8 cellular contexts compared by ENCODE assay signal in genomic region chr17:31580331-31581021, GRCh38.
DNase-seq lines count a peak whose midpoint lies in the region; ATAC-seq, FAIRE-seq and TF ChIP-seq lines count a peak whose summit lies in the region.

No MANE protein-coding gene starts in this region.

- H3K9me3 ChIP-seq in GM12878 (replicated peaks; ENCODE audit: control insufficient read depth, insufficient read depth, low read length) = no peaks in the 10 kb centered on the region
- no peaks in the 10 kb centered on the region for H3K9me3 ChIP-seq in right lobe of liver
- H3K9me3 ChIP-seq in thyroid gland = no peaks in the 10 kb centered on the region
- no peaks in the 10 kb centered on the region for H3K9me3 ChIP-seq in CD8-positive, alpha-beta memory T cell (ENCODE audit: low read length)

- no TSS peak for BruUV-seq in GM12878 (replicated peaks; lab: Mats Ljungman, UMichigan)

- no peaks in the 10 kb centered on the region; a peak in 1 of 4 replicates for H3K27me3 ChIP-seq in GM12878 (replicated peaks in 1 of 2; ENCODE audit: control insufficient read depth in 2 of 2, insufficient read depth in 2 of 2, low read length in 1 of 2)
- H3K27me3 ChIP-seq in right lobe of liver = no peaks in the 10 kb centered on the region
- H3K27me3 ChIP-seq in thyroid gland = no peaks in the 10 kb centered on the region
- no peaks in the 10 kb centered on the region for H3K27me3 ChIP-seq in CD8-positive, alpha-beta memory T cell (ENCODE audit: insufficient read depth, low read length, poor library complexity, severe bottlenecking)

- POLR2A ChIA-PET in activated CD4-positive, alpha-beta T cell treated with anti-CD3 and anti-CD28 coated beads for 36 hours (lab: Charles Lee) = interaction anchor here (0.6 kb wide), 1 partner anchor 260 kb away, joined by 3 read pairs; no protein-coding TSS in a partner anchor
- POLR2A ChIA-PET in GM12878 (lab: Charles Lee) = interaction anchor here (0.6 to 1.2 kb wide), 5 partner anchors 9 to 781 kb away, joined by 3 to 7 read pairs (median 4); no protein-coding TSS in a partner anchor
- POLR2A ChIA-PET in CD8-positive, alpha-beta memory T cell (lab: Charles Lee) = no interaction called here

- no peaks in the 10 kb centered on the region for H3K4me1 Mint-ChIP-seq in activated CD4-positive, alpha-beta T cell treated with anti-CD3 and anti-CD28 coated beads for 36 hours
- H3K4me1 Mint-ChIP-seq in nephron progenitor cell = peaks cover 8% of the 10 kb centered on the region
- H3K4me1 Mint-ChIP-seq in activated naive CD4-positive, alpha-beta T cell treated with anti-CD3 and anti-CD28 coated beads, Interleukin-2, amount 10 ng/mL, durations not matched to agents 7 days and 5 days = no peaks in the 10 kb centered on the region
- H3K4me1 Mint-ChIP-seq in CD8-positive, alpha-beta memory T cell = peaks cover 0 to 7% (median 0%) of the 10 kb centered on the region in 3 donors

- RAD21 ChIA-PET in GM12878 (lab: Charles Lee; ENCODE audit: unreplicated experiment) = no interaction called here

- H2AFZ ChIP-seq in GM12878 (ENCODE audit: control insufficient read depth, low read depth, low read length) = no peak overlapping the region

- no peaks in the 10 kb centered on the region for H3K9me3 Mint-ChIP-seq in activated CD4-positive, alpha-beta T cell treated with anti-CD3 and anti-CD28 coated beads for 36 hours (ENCODE audit: low read depth)
- H3K9me3 Mint-ChIP-seq in nephron progenitor cell = no peaks in the 10 kb centered on the region
- H3K9me3 Mint-ChIP-seq in activated naive CD4-positive, alpha-beta T cell treated with anti-CD3 and anti-CD28 coated beads, Interleukin-2, amount 10 ng/mL, durations not matched to agents 7 days and 5 days = no peaks in the 10 kb centered on the region
- no peaks in the 10 kb centered on the region for H3K9me3 Mint-ChIP-seq in CD8-positive, alpha-beta memory T cell

- no peaks in the 10 kb centered on the region for H3K27me3 Mint-ChIP-seq in activated CD4-positive, alpha-beta T cell treated with anti-CD3 and anti-CD28 coated beads for 36 hours
- H3K27me3 Mint-ChIP-seq in nephron progenitor cell (ENCODE audit: low read depth, poor library complexity) = no peaks in the 10 kb centered on the region
- H3K27me3 Mint-ChIP-seq in activated naive CD4-positive, alpha-beta T cell treated with anti-CD3 and anti-CD28 coated beads, Interleukin-2, amount 10 ng/mL, durations not matched to agents 7 days and 5 days = peaks cover 21% of the 10 kb centered on the region
- peaks cover 0 to 3% of the 10 kb centered on the region in 2 donors for H3K27me3 Mint-ChIP-seq in CD8-positive, alpha-beta memory T cell

- peaks cover 7% of the 10 kb centered on the region for H3K4me1 ChIP-seq in GM12878 (ENCODE audit: control insufficient read depth, insufficient read depth, low read length)
- H3K4me1 ChIP-seq in right lobe of liver = peaks cover 0 to 26% (median 2%) of the 10 kb centered on the region in 4 donors
- H3K4me1 ChIP-seq in thyroid gland = peaks cover 29 to 43% of the 10 kb centered on the region in 2 donors
- H3K4me1 ChIP-seq in CD8-positive, alpha-beta memory T cell (ENCODE audit: insufficient read depth, low read length) = no peaks in the 10 kb centered on the region

- SMC1A ChIA-PET in GM12878 (lab: Charles Lee; ENCODE audit: uncharacterized antibody, unreplicated experiment) = interaction anchor here (0.5 to 1.1 kb wide), 3 partner anchors 8 to 19 kb away, joined by 3 to 4 read pairs (median 3); no protein-coding TSS in a partner anchor

- H3K79me2 ChIP-seq in GM12878 (ENCODE audit: control insufficient read depth, insufficient read depth, low read length) = no peaks in the 10 kb centered on the region

- in situ Hi-C loops in GM12878 (cut with MboI) = no loop called here

- H3K4me2 ChIP-seq in GM12878 (ENCODE audit: control insufficient read depth, insufficient read depth) = no peak overlapping the region

- TF ChIP-seq CTCF in GM12878 (IDR thresholded peaks at IDR 0.05 in 2 of 3, conservative IDR thresholded peaks at IDR 0.05 in 1 of 3; ENCODE audit: control insufficient read depth in 2 of 3, extremely low read depth in 1 of 3, insufficient read depth in 1 of 3, low read depth in 3 of 3, low read length in 3 of 3) (no peak), right lobe of liver (IDR thresholded peaks at IDR 0.05) (no peak), thyroid gland (IDR thresholded peaks at IDR 0.05) (no peak), nephron progenitor cell (IDR thresholded peaks at IDR 0.05) (no peak)

- no peak for FAIRE-seq in GM12878 (lab: Jason Lieb, UNC)

- CTCF ChIA-PET in activated CD4-positive, alpha-beta T cell treated with anti-CD3 and anti-CD28 coated beads for 36 hours (lab: Charles Lee) = interaction anchor here (0.6 kb wide), 1 partner anchor 82 kb away, joined by 3 read pairs; no protein-coding TSS in a partner anchor
- CTCF ChIA-PET in GM12878 (lab: Yijun Ruan, JAX) = interaction anchor here (1.1 to 1.8 kb wide), 2 partner anchors 8 to 17 kb away, joined by 3 read pairs; no protein-coding TSS in a partner anchor
- CTCF ChIA-PET in activated naive CD4-positive, alpha-beta T cell treated with anti-CD3 and anti-CD28 coated beads, Interleukin-2, amount 10 ng/mL, durations not matched to agents 7 days and 5 days (lab: Charles Lee) = no interaction called here
- CTCF ChIA-PET in CD8-positive, alpha-beta memory T cell (lab: Charles Lee) = no interaction called here

- H3K36me3 ChIP-seq in GM12878 (ENCODE audit: control insufficient read depth in 2 of 2, insufficient read depth in 2 of 2, low read length in 1 of 2) (no peaks in the 10 kb centered on the region), right lobe of liver (no peaks in the 10 kb centered on the region), thyroid gland (no peaks in the 10 kb centered on the region)
- no peaks in the 10 kb centered on the region for H3K36me3 ChIP-seq in CD8-positive, alpha-beta memory T cell (ENCODE audit: insufficient read depth, low read length)

- no peak for TF ChIP-seq EP300 in GM12878 (IDR thresholded peaks at IDR 0.05; ENCODE audit: borderline replicate concordance in 1 of 2, control insufficient read depth in 1 of 2, low read depth in 2 of 2, low read length in 2 of 2)

- WGBS in GM12878 (ENCODE audit: insufficient coverage, insufficient replicate concordance, low lambda C conversion rate, missing lambda C conversion rate) = 11% methylated on average over 6 of the region's 6 CpGs
- WGBS in right lobe of liver (ENCODE audit: insufficient coverage, low coverage, low lambda C conversion rate, missing lambda C conversion rate) = 35% methylated on average over 3 of the region's 6 CpGs
- WGBS in thyroid gland, 2 donors = 74 to 80% methylated on average over 4 to 6 of the region's 6 CpGs

- H3K36me3 Mint-ChIP-seq in activated CD4-positive, alpha-beta T cell treated with anti-CD3 and anti-CD28 coated beads for 36 hours (ENCODE audit: low read depth) = no peaks in the 10 kb centered on the region
- H3K36me3 Mint-ChIP-seq in nephron progenitor cell (ENCODE audit: low read depth) = no peaks in the 10 kb centered on the region
- H3K36me3 Mint-ChIP-seq in activated naive CD4-positive, alpha-beta T cell treated with anti-CD3 and anti-CD28 coated beads, Interleukin-2, amount 10 ng/mL, durations not matched to agents 7 days and 5 days = no peaks in the 10 kb centered on the region
- no peaks in the 10 kb centered on the region for H3K36me3 Mint-ChIP-seq in CD8-positive, alpha-beta memory T cell

- H3K27ac ChIP-seq in GM12878 (ENCODE audit: control insufficient read depth, insufficient read depth) = no peak overlapping the region
- peak overlapping the region in 2 of 3 donors; percentile 48 to 74 for H3K27ac ChIP-seq in right lobe of liver
- H3K27ac ChIP-seq in thyroid gland = peak overlapping the region; percentile 77 to 92 (median 86)
- no peak overlapping the region for H3K27ac ChIP-seq in CD8-positive, alpha-beta memory T cell (ENCODE audit: low read depth, low read length)

- DNase-seq in activated CD4-positive, alpha-beta T cell treated with anti-CD3 and anti-CD28 coated beads for 36 hours = no peak
- DNase-seq in activated CD4-positive, alpha-beta T cell treated with anti-CD3 and anti-CD28 coated beads, Interleukin-2, amount 50 U/mL, for 48 hours = no peak
- no peak for DNase-seq in GM12878 (ENCODE audit: low read depth, low spot score)
- peak in 1 of 3 donors; percentile 74 for DNase-seq in right lobe of liver
- DNase-seq in thyroid gland = no peak
- DNase-seq in nephron progenitor cell = no peak
- DNase-seq in activated naive CD4-positive, alpha-beta T cell treated with anti-CD3 and anti-CD28 coated beads, Interleukin-2, amount 10 ng/mL, durations not matched to agents 7 days and 5 days = no peak
- DNase-seq in CD8-positive, alpha-beta memory T cell = no peak

- H3K4me3 ChIP-seq in GM12878 (no peak overlapping the region), right lobe of liver (no peak overlapping the region), thyroid gland (replicated peaks in 1 of 3) (no peak overlapping the region)
- H3K4me3 ChIP-seq in CD8-positive, alpha-beta memory T cell (ENCODE audit: low read length) = no peak overlapping the region

- no peak overlapping the region for H3K9ac ChIP-seq in GM12878 (ENCODE audit: control insufficient read depth, insufficient read depth, low read length)

- intact Hi-C loops in activated CD4-positive, alpha-beta T cell treated with anti-CD3 and anti-CD28 coated beads for 36 hours (cut with DNase I, micrococcal nuclease) = no loop called here
- intact Hi-C loops in GM12878 (cut with micrococcal nuclease; ENCODE audit: unreplicated experiment) = no loop called here
- intact Hi-C loops in right lobe of liver (cut with DNase I) = no loop called here
- intact Hi-C loops in thyroid gland (cut with DNase I) = no loop called here

- TF ChIP-seq RAD21 in GM12878 (IDR thresholded peaks at IDR 0.05; ENCODE audit: insufficient read depth, low read depth, low read length) = no peak

- no peak overlapping the region for H3K27ac Mint-ChIP-seq in activated CD4-positive, alpha-beta T cell treated with anti-CD3 and anti-CD28 coated beads for 36 hours
- H3K27ac Mint-ChIP-seq in nephron progenitor cell = no peak overlapping the region
- no peak overlapping the region for H3K27ac Mint-ChIP-seq in activated naive CD4-positive, alpha-beta T cell treated with anti-CD3 and anti-CD28 coated beads, Interleukin-2, amount 10 ng/mL, durations not matched to agents 7 days and 5 days
- H3K27ac Mint-ChIP-seq in CD8-positive, alpha-beta memory T cell = no peak overlapping the region

- no peak overlapping the region for H3K4me3 Mint-ChIP-seq in activated CD4-positive, alpha-beta T cell treated with anti-CD3 and anti-CD28 coated beads for 36 hours
- H3K4me3 Mint-ChIP-seq in nephron progenitor cell = no peak overlapping the region
- H3K4me3 Mint-ChIP-seq in activated naive CD4-positive, alpha-beta T cell treated with anti-CD3 and anti-CD28 coated beads, Interleukin-2, amount 10 ng/mL, durations not matched to agents 7 days and 5 days = no peak overlapping the region
- no peak overlapping the region for H3K4me3 Mint-ChIP-seq in CD8-positive, alpha-beta memory T cell

- TF ChIP-seq POLR2A in GM12878 (IDR thresholded peaks at IDR 0.05; ENCODE audit: low read depth, low read length) (no peak), right lobe of liver (IDR thresholded peaks at IDR 0.05) (peak; percentile 8), thyroid gland (IDR thresholded peaks at IDR 0.05) (no peak)

- ATAC-seq in activated CD4-positive, alpha-beta T cell treated with anti-CD3 and anti-CD28 coated beads for 36 hours = peak; percentile 42
- ATAC-seq in GM12878 (peak; percentile 76), right lobe of liver (peak; percentile 26 to 91 (median 68))

- H4K20me1 ChIP-seq in GM12878 (ENCODE audit: control insufficient read depth, insufficient read depth) = no peaks in the 10 kb centered on the region

Comparison
In these comparisons a context has a peak if more than half of its experiments do, and no peak if none do; other contexts are left out.
1. H3K27ac ChIP-seq: peak in right lobe of liver (2 of 3) and thyroid gland (3 of 3); none in GM12878 (single experiment) and CD8-positive, alpha-beta memory T cell (single experiment).
2. CTCF ChIA-PET loops: an anchor here in activated CD4-positive, alpha-beta T cell treated with anti-CD3 and anti-CD28 coated beads for 36 hours (0.6 kb wide) and GM12878 (1.1 to 1.8 kb wide); none called in activated naive CD4-positive, alpha-beta T cell treated with anti-CD3 and anti-CD28 coated beads, Interleukin-2, amount 10 ng/mL, durations not matched to agents 7 days and 5 days and CD8-positive, alpha-beta memory T cell.
3. Peak in every context shown above with its lines, with median percentiles within 50 percentile points of each other: ATAC-seq.